Comparison of ENCODE assay signal across 1 cellular context in the genomic region with DNA sequence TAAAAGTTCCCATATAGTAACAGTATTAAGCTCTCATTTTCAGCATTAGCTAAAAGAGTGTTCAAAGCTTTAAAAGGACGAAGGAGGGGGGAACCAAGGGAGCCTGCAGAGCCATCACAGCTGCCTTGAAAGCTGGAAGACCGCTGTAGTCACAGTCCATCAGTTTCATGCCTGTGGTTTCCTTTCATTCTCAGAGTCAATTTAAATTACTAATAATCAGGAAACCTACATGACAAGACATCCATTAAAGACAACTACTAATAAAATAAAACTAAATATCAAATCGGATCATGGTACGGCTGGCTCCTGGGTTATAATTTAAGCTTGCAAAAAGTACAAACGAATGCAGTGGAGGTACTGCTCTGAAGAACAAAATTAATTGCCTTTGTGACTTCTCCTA.
TF ChIP-seq lines count a peak whose summit lies in the region.

No MANE protein-coding gene starts in this region.

TF ChIP-seq in SK-N-SH treated with all-trans-retinoic acid at 6 μM for 48 hours, 23 proteins besides CTCF, POLR2A, EP300 and RAD21 (continued from another document):
- TF ChIP-seq, protein P1, sequence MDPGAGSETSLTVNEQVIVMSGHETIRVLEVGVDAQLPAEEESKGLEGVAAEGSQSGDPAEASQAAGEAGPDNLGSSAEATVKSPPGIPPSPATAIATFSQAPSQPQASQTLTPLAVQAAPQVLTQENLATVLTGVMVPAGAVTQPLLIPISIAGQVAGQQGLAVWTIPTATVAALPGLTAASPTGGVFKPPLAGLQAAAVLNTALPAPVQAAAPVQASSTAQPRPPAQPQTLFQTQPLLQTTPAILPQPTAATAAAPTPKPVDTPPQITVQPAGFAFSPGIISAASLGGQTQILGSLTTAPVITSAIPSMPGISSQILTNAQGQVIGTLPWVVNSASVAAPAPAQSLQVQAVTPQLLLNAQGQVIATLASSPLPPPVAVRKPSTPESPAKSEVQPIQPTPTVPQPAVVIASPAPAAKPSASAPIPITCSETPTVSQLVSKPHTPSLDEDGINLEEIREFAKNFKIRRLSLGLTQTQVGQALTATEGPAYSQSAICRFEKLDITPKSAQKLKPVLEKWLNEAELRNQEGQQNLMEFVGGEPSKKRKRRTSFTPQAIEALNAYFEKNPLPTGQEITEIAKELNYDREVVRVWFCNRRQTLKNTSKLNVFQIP (CRISPR knock-in tag; IDR thresholded peaks at IDR 0.05; ENCODE audit: borderline replicate concordance, low read depth) = no peak
- TF ChIP-seq ISL1 (CRISPR knock-in tag; IDR thresholded peaks at IDR 0.05) (no peak), ARNTL (CRISPR knock-in tag; IDR thresholded peaks at IDR 0.05; ENCODE audit: borderline replicate concordance, low read depth) (no peak), RARB (CRISPR knock-in tag; IDR thresholded peaks at IDR 0.05) (no peak), CSDC2 (CRISPR knock-in tag; IDR thresholded peaks at IDR 0.05) (no peak)
